In genomic region chr6:81697564-81697963, GRCh38 we compare ENCODE assay signal across 20 cellular contexts. TPM values are rescaled to one million over a fixed set of nuclear protein-coding genes. Genes with fewer than 3 reads are reported as not detected.
DNase-seq lines count a peak whose midpoint lies in the region; TF ChIP-seq lines count a peak whose summit lies in the region.
"Had no signal": no experiment of that assay in that cellular context is flagged by ENCODE, and none has a peak within 500 bp of the region (broad histone marks: within the 10 kb centered on the region; RNA-seq: fewer than 3 reads in every experiment).

No MANE protein-coding gene starts in this region.

- H3K4me3 Mint-ChIP-seq in Calu3 (ENCODE audit: low read depth, unreplicated experiment) (no peak overlapping the region), progenitor cell of endocrine pancreas (ENCODE audit: low read depth) (no peak overlapping the region)
- H3K4me3 Mint-ChIP-seq: activated B cell treated with CpG ODN at 0.5 μM for 24 hours, T-cell had no signal

- in situ Hi-C loops in astrocyte of the spinal cord (cut with HindIII; ENCODE audit: low sequenced_read_pairs): no loop called here

- BruUV-seq in Calu3 (replicated peaks; lab: Mats Ljungman, UMichigan): no TSS peak

- H3K36me3 Mint-ChIP-seq in Calu3 (ENCODE audit: insufficient read depth, unreplicated experiment) (no peaks in the 10 kb centered on the region), progenitor cell of endocrine pancreas (ENCODE audit: insufficient read depth) (no peaks in the 10 kb centered on the region)
- H3K36me3 Mint-ChIP-seq: T-cell had no signal

- CTCF ChIA-PET in Calu3 (lab: Charles Lee): no interaction called here

- H3K27ac Mint-ChIP-seq in Calu3 (ENCODE audit: unreplicated experiment) (peak overlapping the region; percentile 24), progenitor cell of endocrine pancreas (no peak overlapping the region)
- H3K27ac Mint-ChIP-seq: activated B cell treated with CpG ODN at 0.5 μM for 24 hours, T-cell had no signal

- H3K27me3 Mint-ChIP-seq in Calu3 (ENCODE audit: unreplicated experiment) (no peaks in the 10 kb centered on the region), progenitor cell of endocrine pancreas (no peaks in the 10 kb centered on the region)
- H3K27me3 Mint-ChIP-seq: activated B cell treated with CpG ODN at 0.5 μM for 24 hours, T-cell had no signal

- intact Hi-C loops in Calu3 (cut with micrococcal nuclease; ENCODE audit: unreplicated experiment): no loop called here

- H3K9me3 Mint-ChIP-seq in Calu3 (ENCODE audit: low read depth, unreplicated experiment) (no peaks in the 10 kb centered on the region), progenitor cell of endocrine pancreas (ENCODE audit: low read depth) (no peaks in the 10 kb centered on the region)
- H3K9me3 Mint-ChIP-seq: activated B cell treated with CpG ODN at 0.5 μM for 24 hours, T-cell had no signal

- TF ChIP-seq CTCF in Calu3 (IDR thresholded peaks at IDR 0.05; ENCODE audit: unreplicated experiment): no peak
- no peak for TF ChIP-seq CTCF in astrocyte of the spinal cord (IDR thresholded peaks at IDR 0.05; ENCODE audit: low read depth, low read length)
- no peak for TF ChIP-seq CTCF in progenitor cell of endocrine pancreas (IDR thresholded peaks at IDR 0.05; ENCODE audit: unreplicated experiment)

- no peak for DNase-seq in Calu3
- DNase-seq in HK-2 (ENCODE audit: unreplicated experiment): peak; percentile 3
- DNase-seq in astrocyte of the spinal cord (ENCODE audit: low read depth, low spot score): peak; percentile 30
- peak; percentile 65 for DNase-seq in kidney tubule cell (ENCODE audit: low spot score)
- no peak for DNase-seq in progenitor cell of endocrine pancreas (ENCODE audit: low spot score, unreplicated experiment)
- no peak for DNase-seq in activated naive CD4-positive, alpha-beta T cell treated with anti-CD3 and anti-CD28 coated beads, Interleukin-2, amount 50 U/mL, for 16 hours
- no peak for DNase-seq in LoVo (ENCODE audit: low spot score)
- no peak for DNase-seq in mesenteric fat pad (ENCODE audit: low spot score)
- DNase-seq: activated B cell treated with CpG ODN at 0.5 μM for 24 hours; activated effector memory CD4-positive, alpha-beta T cell treated with Interleukin-2 at 50 U/mL for 16 hours; anterior cingulate cortex; cortex of kidney; erythroblast; left lung; NCI-H2029 treated with DMSO at 0.1 percent for 48 hours; NCI-H526; Peyer's patch; T-cell had no signal

- no peak overlapping the region for H3K4me3 ChIP-seq in astrocyte of the spinal cord (ENCODE audit: low read depth, low read length)
- H3K4me3 ChIP-seq: left lung, Peyer's patch, prostate gland, vagina had no signal

- H3K4me1 Mint-ChIP-seq in Calu3 (ENCODE audit: low read depth, unreplicated experiment) (peaks cover 25% of the 10 kb centered on the region), progenitor cell of endocrine pancreas (ENCODE audit: low read depth) (peaks cover 7% of the 10 kb centered on the region)
- H3K4me1 Mint-ChIP-seq: T-cell had no signal

RNA-seq across cellular contexts. Expression of gene TENT5A, which starts 54.9 kb away (rescaled TPM):
- 9.7 and 17.4 TPM in 2 replicates for total RNA-seq in Calu3 (2022)
- total RNA-seq in progenitor cell of endocrine pancreas: 8.1 and 9.6 TPM in 2 replicates
- total RNA-seq in mesenteric fat pad: 15.2 TPM

Comparison
In these comparisons a context has a peak if more than half of its experiments do, and no peak if none do; other contexts are left out.
1. DNase-seq: peak in HK-2 (single experiment), astrocyte of the spinal cord (single experiment) and kidney tubule cell (single experiment); none in Calu3 (single experiment), progenitor cell of endocrine pancreas (single experiment), activated naive CD4-positive, alpha-beta T cell treated with anti-CD3 and anti-CD28 coated beads, Interleukin-2, amount 50 U/mL, for 16 hours (single experiment), LoVo (single experiment) and mesenteric fat pad (single experiment).